In genomic region chr17:50584749-50585148, GRCh38 we compare ENCODE assay signal across 24 cellular contexts. TPM values are rescaled to one million over a fixed set of nuclear protein-coding genes. Genes with fewer than 3 reads are reported as not detected.
"Had no signal": no experiment of that assay in that cellular context is flagged by ENCODE, and none has a peak within 500 bp of the region (broad histone marks: within the 10 kb centered on the region; RNA-seq: fewer than 3 reads in every experiment).

No MANE protein-coding gene starts in this region.

- H3K4me2 ChIP-seq: hepatocyte had no signal

- H3K9me3 Mint-ChIP-seq: activated CD4-positive, alpha-beta T cell treated with anti-CD3 and anti-CD28 coated beads, Interleukin-2, amount 10 ng/mL, durations not matched to agents 24 days and 14 days; activated naive CD4-positive, alpha-beta T cell treated with anti-CD3 and anti-CD28 coated beads, Interleukin-2, amount 10 ng/mL, durations not matched to agents 7 days and 5 days; activated T-cell treated with anti-CD3 and anti-CD28 coated beads, Interleukin-2, amount 50 U/mL, for 4 hours; dendritic cell treated with granulocyte-macrophage colony-stimulating factor and Interleukin-4, amounts not matched to agents 40 ng/mL and 50 ng/mL, for 4 days; mesothelial cell of epicardium; natural killer cell treated with Interleukin-12 subunit alpha and Interleukin-12 subunit beta and Interleukin-15 and Interleukin-18, amount 100 ng/mL, for 72 hours had no signal

- H3K36me3 ChIP-seq: brain microvascular endothelial cell, esophagus squamous epithelium, transverse colon had no signal

- DNase-seq: activated CD4-positive, alpha-beta T cell treated with anti-CD3 and anti-CD28 coated beads, Interleukin-2, amount 10 ng/mL, durations not matched to agents 24 days and 14 days; activated CD8-positive, alpha-beta memory T cell treated with anti-CD3 and anti-CD28 coated beads, Interleukin-2, amount 50 U/mL, for 4 hours; activated naive CD4-positive, alpha-beta T cell treated with anti-CD3 and anti-CD28 coated beads, Interleukin-2, amount 10 ng/mL, durations not matched to agents 7 days and 5 days; activated T-cell treated with anti-CD3 and anti-CD28 coated beads, Interleukin-2, amount 50 U/mL, for 4 hours; aorta; brain microvascular endothelial cell; effector CD8-positive, alpha-beta T cell; esophagus squamous epithelium; left colon; occipital lobe; retina; stimulated activated CD4-positive, alpha-beta T cell treated with anti-CD3 and anti-CD28 coated beads, Interleukin-2, amount 100 ng/mL, for 24 hours; stimulated activated naive CD4-positive, alpha-beta T cell treated with Interleukin-2 at 50 U/mL for 16 hours; substantia nigra; T-helper 1 cell; T-helper 9 cell; transverse colon had no signal

- H3K79me2 ChIP-seq: hepatocyte had no signal

- H3K27ac Mint-ChIP-seq: activated CD4-positive, alpha-beta T cell treated with anti-CD3 and anti-CD28 coated beads, Interleukin-2, amount 10 ng/mL, durations not matched to agents 24 days and 14 days; activated naive CD4-positive, alpha-beta T cell treated with anti-CD3 and anti-CD28 coated beads, Interleukin-2, amount 10 ng/mL, durations not matched to agents 7 days and 5 days; dendritic cell treated with granulocyte-macrophage colony-stimulating factor and Interleukin-4, amounts not matched to agents 40 ng/mL and 50 ng/mL, for 4 days; natural killer cell treated with Interleukin-12 subunit alpha and Interleukin-12 subunit beta and Interleukin-15 and Interleukin-18, amount 100 ng/mL, for 72 hours had no signal

- H2AFZ ChIP-seq: hepatocyte had no signal

- H3K36me3 Mint-ChIP-seq: activated naive CD4-positive, alpha-beta T cell treated with anti-CD3 and anti-CD28 coated beads, Interleukin-2, amount 10 ng/mL, durations not matched to agents 7 days and 5 days; mesothelial cell of epicardium; natural killer cell treated with Interleukin-12 subunit alpha and Interleukin-12 subunit beta and Interleukin-15 and Interleukin-18, amount 100 ng/mL, for 72 hours had no signal

- ATAC-seq: activated T-cell treated with anti-CD3 and anti-CD28 coated beads, Interleukin-2, amount 50 U/mL, for 4 hours; left colon; natural killer cell treated with Interleukin-12 subunit alpha and Interleukin-12 subunit beta and Interleukin-15 and Interleukin-18, amount 100 ng/mL, for 72 hours had no signal

- H3K4me1 Mint-ChIP-seq: activated CD4-positive, alpha-beta T cell treated with anti-CD3 and anti-CD28 coated beads, Interleukin-2, amount 10 ng/mL, durations not matched to agents 24 days and 14 days; activated naive CD4-positive, alpha-beta T cell treated with anti-CD3 and anti-CD28 coated beads, Interleukin-2, amount 10 ng/mL, durations not matched to agents 7 days and 5 days had no signal

- H3K27me3 ChIP-seq: hepatocyte, transverse colon had no signal

- H3K4me3 ChIP-seq: esophagus squamous epithelium, hepatocyte, lung, transverse colon had no signal

- H3K4me3 Mint-ChIP-seq: activated CD4-positive, alpha-beta T cell treated with anti-CD3 and anti-CD28 coated beads, Interleukin-2, amount 10 ng/mL, durations not matched to agents 24 days and 14 days; activated naive CD4-positive, alpha-beta T cell treated with anti-CD3 and anti-CD28 coated beads, Interleukin-2, amount 10 ng/mL, durations not matched to agents 7 days and 5 days; activated T-cell treated with anti-CD3 and anti-CD28 coated beads, Interleukin-2, amount 50 U/mL, for 4 hours; dendritic cell treated with granulocyte-macrophage colony-stimulating factor and Interleukin-4, amounts not matched to agents 40 ng/mL and 50 ng/mL, for 4 days; natural killer cell treated with Interleukin-12 subunit alpha and Interleukin-12 subunit beta and Interleukin-15 and Interleukin-18, amount 100 ng/mL, for 72 hours had no signal

- H3K27ac ChIP-seq: brain microvascular endothelial cell, esophagus squamous epithelium, hepatocyte, transverse colon had no signal

- H3K9me3 ChIP-seq: esophagus squamous epithelium, transverse colon had no signal

RNA-seq across cellular contexts. Expression of gene CACNA1G, which starts 24.2 kb away (rescaled TPM):
- total RNA-seq: natural killer cell treated with Interleukin-12 subunit alpha and Interleukin-12 subunit beta and Interleukin-15 and Interleukin-18, amount 100 ng/mL, for 72 hours had no signal
- polyA plus RNA-seq: aorta had no signal

RNA-seq across cellular contexts. Expression of gene ABCC3, which starts 49.9 kb away (rescaled TPM):
- total RNA-seq: activated CD4-positive, alpha-beta T cell treated with anti-CD3 and anti-CD28 coated beads, Interleukin-2, amount 10 ng/mL, durations not matched to agents 24 days and 14 days; natural killer cell treated with Interleukin-12 subunit alpha and Interleukin-12 subunit beta and Interleukin-15 and Interleukin-18, amount 100 ng/mL, for 72 hours had no signal

RNA-seq across cellular contexts. Expression of gene EPN3, which starts 52.2 kb away (rescaled TPM):
- total RNA-seq: activated CD4-positive, alpha-beta T cell treated with anti-CD3 and anti-CD28 coated beads, Interleukin-2, amount 10 ng/mL, durations not matched to agents 24 days and 14 days; aorta; natural killer cell treated with Interleukin-12 subunit alpha and Interleukin-12 subunit beta and Interleukin-15 and Interleukin-18, amount 100 ng/mL, for 72 hours; posterior vena cava; skeletal muscle tissue had no signal
